In genomic region chr13:28071424-28071823, GRCh38 we compare ENCODE assay signal across 20 cellular contexts. TPM values are rescaled to one million over a fixed set of nuclear protein-coding genes. Genes with fewer than 3 reads are reported as not detected.
DNase-seq lines count a peak whose midpoint lies in the region; ATAC-seq, FAIRE-seq and TF ChIP-seq lines count a peak whose summit lies in the region.
"Had no signal": no experiment of that assay in that cellular context is flagged by ENCODE, and none has a peak within 500 bp of the region (broad histone marks: within the 10 kb centered on the region; RNA-seq: fewer than 3 reads in every experiment).

No MANE protein-coding gene starts in this region.

- no peak overlapping the region for H3K4ac ChIP-seq in mesendoderm (ENCODE audit: low read depth, low read length)

- no peak overlapping the region for H2BK5ac ChIP-seq in mesendoderm (ENCODE audit: low read length)

- H3K4me2 ChIP-seq in BLaER1 treated with 17β-estradiol and CSF1 and Interleukin-3, amounts not matched to agents 10 nM and 100 nM, result peak overlapping the region in 7 of 11 experiments; percentile 6 to 64 (median 46); a peak in 13 of 22 replicates
- no peak overlapping the region for H3K4me2 ChIP-seq in GM12878 (ENCODE audit: control insufficient read depth, insufficient read depth)
- no peak overlapping the region for H3K4me2 ChIP-seq in mesendoderm (ENCODE audit: low read length)

- H3K4me1 ChIP-seq in BLaER1 treated with 17β-estradiol and CSF1 and Interleukin-3, amounts not matched to agents 10 nM and 100 nM, result peaks cover 0 to 12% (median 8%) of the 10 kb centered on the region in 10 experiments; a peak in 13 of 20 replicates
- H3K4me1 ChIP-seq in GM12878 (ENCODE audit: control insufficient read depth, insufficient read depth, low read length) (no peaks in the 10 kb centered on the region), mesendoderm (ENCODE audit: control insufficient read depth, low read depth, low read length) (no peaks in the 10 kb centered on the region), upper lobe of left lung (no peaks in the 10 kb centered on the region), aorta (ENCODE audit: control insufficient read depth in 1 of 2, insufficient read depth in 2 of 2, low read length in 2 of 2) (no peaks in the 10 kb centered on the region)

- TF ChIP-seq EP300 in GM12878 (IDR thresholded peaks at IDR 0.05; ENCODE audit: borderline replicate concordance in 1 of 2, control insufficient read depth in 1 of 2, low read depth in 2 of 2, low read length in 2 of 2) (no peak), upper lobe of left lung (IDR thresholded peaks at IDR 0.05) (no peak)

- no peaks in the 10 kb centered on the region for H3K79me1 ChIP-seq in mesendoderm (ENCODE audit: low read length)

- POLR2A ChIA-PET in GM12878 (lab: Charles Lee), result no interaction called here

- no peak overlapping the region for H2AFZ ChIP-seq in GM12878 (ENCODE audit: control insufficient read depth, low read depth, low read length)
- H2AFZ ChIP-seq: GM23248 had no signal

- H3K27me3 ChIP-seq in BLaER1 treated with 17β-estradiol and CSF1 and Interleukin-3, amounts not matched to agents 10 nM and 100 nM, result no peaks in the 10 kb centered on the region
- H3K27me3 ChIP-seq in GM12878 (replicated peaks in 1 of 2; ENCODE audit: control insufficient read depth in 2 of 2, insufficient read depth in 2 of 2, low read length in 1 of 2) (no peaks in the 10 kb centered on the region), mesendoderm (ENCODE audit: insufficient read depth, low read length, poor library complexity) (no peaks in the 10 kb centered on the region), upper lobe of left lung (no peaks in the 10 kb centered on the region), aorta (ENCODE audit: control insufficient read depth in 1 of 2, insufficient read depth in 2 of 2, low read length in 1 of 2) (no peaks in the 10 kb centered on the region)

- H2AK5ac ChIP-seq in mesendoderm (ENCODE audit: low read length), result no peak overlapping the region

- no peak overlapping the region for H3K27ac ChIP-seq in BLaER1 treated with 17β-estradiol and CSF1 and Interleukin-3, amounts not matched to agents 10 nM and 100 nM
- H3K27ac ChIP-seq in GM12878 (ENCODE audit: control insufficient read depth, insufficient read depth), result no peak overlapping the region
- no peak overlapping the region for H3K27ac ChIP-seq in mesendoderm (ENCODE audit: low read depth, low read length)
- no peak overlapping the region for H3K27ac ChIP-seq in upper lobe of left lung
- no peak overlapping the region for H3K27ac ChIP-seq in aorta (ENCODE audit: low read depth in 1 of 2, low read length in 2 of 2)
- H3K27ac ChIP-seq: GM23248 had no signal

- DNase-seq in Jurkat, Clone E6-1 (ENCODE audit: low read depth, low spot score), result peak; percentile 53
- DNase-seq in GM12878 (ENCODE audit: low read depth, low spot score) (no peak), mesendoderm (no peak), upper lobe of left lung (no peak), aorta (no peak), medulla oblongata (ENCODE audit: extremely low spot score) (no peak)
- DNase-seq: C1 segment of cervical spinal cord; Calu3; CD4-positive, alpha-beta memory T cell; COR-L47; DMS53; DMS79 treated with DMSO at 0.1 percent for 48 hours; GM23248; H7; HCEC 1CT had no signal

- H3K9me3 ChIP-seq in BLaER1 treated with 17β-estradiol and CSF1 and Interleukin-3, amounts not matched to agents 10 nM and 100 nM (replicated peaks in 1 of 11), result peaks cover 0 to 2% (median 0%) of the 10 kb centered on the region in 11 experiments; a peak in 1 of 22 replicates
- H3K9me3 ChIP-seq in GM12878 (replicated peaks; ENCODE audit: control insufficient read depth, insufficient read depth, low read length) (no peaks in the 10 kb centered on the region), upper lobe of left lung (no peaks in the 10 kb centered on the region), aorta (ENCODE audit: control insufficient read depth, low read length) (no peaks in the 10 kb centered on the region)

- H4K8ac ChIP-seq in mesendoderm (ENCODE audit: low read depth, low read length), result no peak overlapping the region

- no peak for FAIRE-seq in GM12878 (lab: Jason Lieb, UNC)
- FAIRE-seq: G401.6, GM19239, H1 had no signal

- H2BK15ac ChIP-seq in mesendoderm (replicated peaks; ENCODE audit: low read depth), result no peak overlapping the region

- no peak for TF ChIP-seq RAD21 in GM12878 (IDR thresholded peaks at IDR 0.05; ENCODE audit: insufficient read depth, low read depth, low read length)

- H3K79me2 ChIP-seq in GM12878 (ENCODE audit: control insufficient read depth, insufficient read depth, low read length), result no peaks in the 10 kb centered on the region
- H3K79me2 ChIP-seq in mesendoderm (ENCODE audit: control insufficient read depth, insufficient read depth, low read length), result no peaks in the 10 kb centered on the region

- 36% methylated on average over 4 of the region's 4 CpGs for WGBS in GM12878 (ENCODE audit: insufficient coverage, insufficient replicate concordance, low lambda C conversion rate, missing lambda C conversion rate)
- WGBS in mesendoderm (ENCODE audit: extremely low coverage, insufficient coverage, low lambda C conversion rate), result no CpG with 5 or more reads among the region's 4 CpGs
- 88 to 89% methylated on average over 4 of the region's 4 CpGs for WGBS in upper lobe of left lung, 2 donors
- WGBS in aorta, 2 donors, result 85 to 86% methylated on average over 4 of the region's 4 CpGs

- RAD21 ChIA-PET in GM12878 (lab: Charles Lee; ENCODE audit: unreplicated experiment), result no interaction called here

- no peak overlapping the region for H4K5ac ChIP-seq in mesendoderm (ENCODE audit: low read length)

- intact Hi-C loops in GM12878 (cut with micrococcal nuclease; ENCODE audit: unreplicated experiment) (no loop called here), aorta (cut with DNase I) (no loop called here)

- SMC1A ChIA-PET in GM12878 (lab: Charles Lee; ENCODE audit: uncharacterized antibody, unreplicated experiment), result interaction anchor here (1.1 kb wide), 1 partner anchor 9 kb away, joined by 3 read pairs; no protein-coding TSS in a partner anchor

- CTCF ChIA-PET in GM12878 (lab: Yijun Ruan, JAX), result interaction anchor here (0.6 to 1.5 kb wide), 3 partner anchors 9 to 1125 kb away, joined by 3 read pairs; no protein-coding TSS in a partner anchor

- H3K23ac ChIP-seq in mesendoderm (ENCODE audit: low read length), result no peak overlapping the region

- no peak overlapping the region for H3K56ac ChIP-seq in mesendoderm (ENCODE audit: low read length)

- no peak for ATAC-seq in GM12878
- no peak for ATAC-seq in upper lobe of left lung (ENCODE audit: low FRiP score in 2 of 2)
- ATAC-seq in aorta (ENCODE audit: low FRiP score), result no peak

- no peak overlapping the region for H3K18ac ChIP-seq in mesendoderm (ENCODE audit: low read length)

- no TSS peak for BruUV-seq in GM12878 (replicated peaks; lab: Mats Ljungman, UMichigan)

- TF ChIP-seq POLR2A in GM12878 (IDR thresholded peaks at IDR 0.05; ENCODE audit: low read depth, low read length) (no peak), upper lobe of left lung (IDR thresholded peaks at IDR 0.05) (no peak)

- H3K9ac ChIP-seq in BLaER1 treated with 17β-estradiol and CSF1 and Interleukin-3, amounts not matched to agents 10 nM and 100 nM, result 0 out of 22 replicates have a peak overlapping the region, but pooled peaks of 1 of the 11 experiments have one; percentile 46
- H3K9ac ChIP-seq in GM12878 (ENCODE audit: control insufficient read depth, insufficient read depth, low read length) (no peak overlapping the region), mesendoderm (ENCODE audit: low read length) (no peak overlapping the region)
- H3K9ac ChIP-seq: GM23248 had no signal

- no peaks in the 10 kb centered on the region for H3K36me3 ChIP-seq in BLaER1 treated with 17β-estradiol and CSF1 and Interleukin-3, amounts not matched to agents 10 nM and 100 nM
- H3K36me3 ChIP-seq in GM12878 (ENCODE audit: control insufficient read depth in 2 of 2, insufficient read depth in 2 of 2, low read length in 1 of 2), result no peaks in the 10 kb centered on the region
- no peaks in the 10 kb centered on the region for H3K36me3 ChIP-seq in mesendoderm (ENCODE audit: control insufficient read depth, insufficient read depth, low read length)
- no peaks in the 10 kb centered on the region for H3K36me3 ChIP-seq in upper lobe of left lung
- H3K36me3 ChIP-seq in aorta (ENCODE audit: control insufficient read depth in 1 of 2, insufficient read depth in 2 of 2, low read length in 1 of 2), result no peaks in the 10 kb centered on the region

- H2BK120ac ChIP-seq in mesendoderm (ENCODE audit: low read depth, low read length), result no peak overlapping the region

- no peak overlapping the region for H3K4me3 ChIP-seq in BLaER1 treated with 17β-estradiol and CSF1 and Interleukin-3, amounts not matched to agents 10 nM and 100 nM
- H3K4me3 ChIP-seq in Jurkat, Clone E6-1 (ENCODE audit: low read length), result no peak overlapping the region
- H3K4me3 ChIP-seq in GM12878 (no peak overlapping the region), mesendoderm (ENCODE audit: low read length) (no peak overlapping the region), upper lobe of left lung (no peak overlapping the region), aorta (ENCODE audit: low read length in 2 of 2) (no peak overlapping the region)
- H3K4me3 ChIP-seq: GM23248 had no signal

- no peaks in the 10 kb centered on the region for H4K20me1 ChIP-seq in BLaER1 treated with 17β-estradiol and CSF1 and Interleukin-3, amounts not matched to agents 10 nM and 100 nM
- no peaks in the 10 kb centered on the region for H4K20me1 ChIP-seq in GM12878 (ENCODE audit: control insufficient read depth, insufficient read depth)

- TF ChIP-seq CTCF in GM12878 (IDR thresholded peaks at IDR 0.05 in 2 of 3, conservative IDR thresholded peaks at IDR 0.05 in 1 of 3; ENCODE audit: control insufficient read depth in 2 of 3, extremely low read depth in 1 of 3, insufficient read depth in 1 of 3, low read depth in 3 of 3, low read length in 3 of 3) (no peak), upper lobe of left lung (IDR thresholded peaks at IDR 0.05) (no peak)

- in situ Hi-C loops in GM12878 (cut with MboI), result no loop called here

RNA-seq across cellular contexts. Expression of gene FLT3, which starts 29.0 kb away (rescaled TPM):
- not detected for polyA plus RNA-seq in Jurkat, Clone E6-1 (2012; ENCODE audit: insufficient read depth, insufficient read length)
- total RNA-seq in GM12878 (2013; cell fraction: nucleolus; rRNA removed), result 0.33 and 0.42 TPM in 2 replicates
- total RNA-seq in GM12878 (2014; rRNA removed) (0.05 and 0.11 TPM in 2 replicates), GM12878 (2014; rRNA removed; fragmentation: Illumina TruSeq; extraction: Trizol) (0.18 and 0.23 TPM in 2 replicates), GM12878 (2021) (0.10 and 0.16 TPM in 2 replicates), upper lobe of left lung (1 to 10 TPM in 5 of 6 donors, under 1 TPM in 1; 0.89 to 6.3 (median 1.6) TPM), aorta (under 1 TPM; 0.30 to 0.52 TPM)
- polyA plus RNA-seq in GM12878 (2011; ENCODE audit: low read depth), result 0.13 TPM
- polyA plus RNA-seq in GM12878 (2011; rRNA removed) (0.09 TPM in 1 of 2 replicates, not detected in the other), GM12878 (2014; fragmentation: Illumina TruSeq; extraction: Trizol) (0.04 and 0.16 TPM in 2 replicates), GM12878 (2014; fragmentation: Nextera tagmentation; extraction: Ambion mirVana) (under 1 TPM; 0.06 to 0.13 TPM), GM12878 (2014; rRNA removed) (0.05 and 0.10 TPM in 2 replicates), GM12878 (2016; fragmentation: Nextera tagmentation; extraction: Ambion mirVana) (under 1 TPM; 0.15 to 0.19 TPM), aorta (under 1 TPM; 0.13 to 0.50 TPM)
- 0.01 TPM in 1 of 2 replicates, not detected in the other for polyA plus RNA-seq in GM12878 (2011; cell fraction: cytosol; rRNA removed)
- 0.03 TPM in 1 of 2 replicates, not detected in the other for polyA plus RNA-seq in GM12878 (2011; cell fraction: nucleus; rRNA removed)
- 0.22 and 0.27 TPM in 2 replicates for polyA plus RNA-seq in GM12878 (2012)
- not detected in 2 replicates for polyA minus RNA-seq in GM12878 (2011; rRNA and poly(A)+ RNA removed)
- not detected in 2 replicates for polyA minus RNA-seq in GM12878 (2011; cell fraction: cytosol; rRNA and poly(A)+ RNA removed)
- polyA minus RNA-seq in GM12878 (2011; cell fraction: nucleus; rRNA and poly(A)+ RNA removed), result not detected in 2 replicates
- 0.13 TPM for polyA plus RNA-seq in mesendoderm (2013, experiment 1 of 2)
- 0.13 TPM for polyA plus RNA-seq in mesendoderm (2013, experiment 2 of 2)
- total RNA-seq: A172; Calu3; CD4-positive, alpha-beta memory T cell; GM23248 had no signal
- polyA plus RNA-seq: CD4-positive, alpha-beta memory T cell; GM23248 had no signal

Comparison
In these comparisons a context has a peak if more than half of its experiments do, and no peak if none do; other contexts are left out.
1. H3K4me2 ChIP-seq: peak in BLaER1 treated with 17β-estradiol and CSF1 and Interleukin-3, amounts not matched to agents 10 nM and 100 nM (7 of 11); none in GM12878 (single experiment) and mesendoderm (single experiment).